ENCODE assay signal across 1 cellular context in the genomic region with DNA sequence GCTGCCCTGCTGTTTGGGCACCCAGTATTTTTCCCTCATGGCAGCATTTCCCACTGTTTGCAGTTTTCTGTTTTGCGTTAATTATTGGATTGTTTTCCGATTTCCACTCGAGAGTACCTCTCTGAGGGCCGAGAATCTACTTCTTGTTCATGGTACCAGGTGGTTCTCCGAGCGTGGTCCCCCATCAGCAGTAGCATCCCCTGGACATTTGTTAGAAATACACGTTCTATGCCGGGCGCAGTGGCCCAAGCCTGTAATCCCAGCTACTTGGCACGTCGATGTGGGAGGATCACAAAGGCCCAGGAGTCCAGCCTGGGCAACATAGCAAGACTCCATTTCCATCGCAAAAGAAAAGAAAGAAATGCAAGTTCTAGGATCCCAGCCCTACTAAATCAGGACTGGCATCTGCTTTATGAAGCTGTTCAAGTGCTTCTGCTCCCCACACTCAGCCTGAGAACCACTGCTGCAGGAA.
TF ChIP-seq lines count a peak whose summit lies in the region.

No MANE protein-coding gene starts in this region.

TF ChIP-seq in K562, 482 proteins besides CTCF, POLR2A, EP300 and RAD21 (continued from another document):
- TF ChIP-seq ZNF512 (tag; IDR thresholded peaks at IDR 0.05) (no peak), DDX20 (tag; IDR thresholded peaks at IDR 0.05; ENCODE audit: low read depth) (no peak), ZBTB40 (IDR thresholded peaks at IDR 0.05) (0 out of 2 replicates have a peak, but pooled peaks have one; percentile 20), ZBTB40 (CRISPR knock-in tag; IDR thresholded peaks at IDR 0.05) (no peak), ZNF121 (CRISPR knock-in tag; conservative IDR thresholded peaks at IDR 0.05) (peak; percentile 96), SNIP1 (IDR thresholded peaks at IDR 0.05; ENCODE audit: low read depth) (no peak), SMARCA5 (IDR thresholded peaks at IDR 0.05) (no peak), FOXK1 (CRISPR knock-in tag; IDR thresholded peaks at IDR 0.05; ENCODE audit: borderline replicate concordance) (0 out of 2 replicates have a peak, but pooled peaks have one; percentile 63)
- TF ChIP-seq, protein P1, sequence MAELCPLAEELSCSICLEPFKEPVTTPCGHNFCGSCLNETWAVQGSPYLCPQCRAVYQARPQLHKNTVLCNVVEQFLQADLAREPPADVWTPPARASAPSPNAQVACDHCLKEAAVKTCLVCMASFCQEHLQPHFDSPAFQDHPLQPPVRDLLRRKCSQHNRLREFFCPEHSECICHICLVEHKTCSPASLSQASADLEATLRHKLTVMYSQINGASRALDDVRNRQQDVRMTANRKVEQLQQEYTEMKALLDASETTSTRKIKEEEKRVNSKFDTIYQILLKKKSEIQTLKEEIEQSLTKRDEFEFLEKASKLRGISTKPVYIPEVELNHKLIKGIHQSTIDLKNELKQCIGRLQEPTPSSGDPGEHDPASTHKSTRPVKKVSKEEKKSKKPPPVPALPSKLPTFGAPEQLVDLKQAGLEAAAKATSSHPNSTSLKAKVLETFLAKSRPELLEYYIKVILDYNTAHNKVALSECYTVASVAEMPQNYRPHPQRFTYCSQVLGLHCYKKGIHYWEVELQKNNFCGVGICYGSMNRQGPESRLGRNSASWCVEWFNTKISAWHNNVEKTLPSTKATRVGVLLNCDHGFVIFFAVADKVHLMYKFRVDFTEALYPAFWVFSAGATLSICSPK (IDR thresholded peaks at IDR 0.05; ENCODE audit: borderline replicate concordance): peak; percentile 50; the same call in 1 of the 2 replicates
- TF ChIP-seq, protein P2, sequence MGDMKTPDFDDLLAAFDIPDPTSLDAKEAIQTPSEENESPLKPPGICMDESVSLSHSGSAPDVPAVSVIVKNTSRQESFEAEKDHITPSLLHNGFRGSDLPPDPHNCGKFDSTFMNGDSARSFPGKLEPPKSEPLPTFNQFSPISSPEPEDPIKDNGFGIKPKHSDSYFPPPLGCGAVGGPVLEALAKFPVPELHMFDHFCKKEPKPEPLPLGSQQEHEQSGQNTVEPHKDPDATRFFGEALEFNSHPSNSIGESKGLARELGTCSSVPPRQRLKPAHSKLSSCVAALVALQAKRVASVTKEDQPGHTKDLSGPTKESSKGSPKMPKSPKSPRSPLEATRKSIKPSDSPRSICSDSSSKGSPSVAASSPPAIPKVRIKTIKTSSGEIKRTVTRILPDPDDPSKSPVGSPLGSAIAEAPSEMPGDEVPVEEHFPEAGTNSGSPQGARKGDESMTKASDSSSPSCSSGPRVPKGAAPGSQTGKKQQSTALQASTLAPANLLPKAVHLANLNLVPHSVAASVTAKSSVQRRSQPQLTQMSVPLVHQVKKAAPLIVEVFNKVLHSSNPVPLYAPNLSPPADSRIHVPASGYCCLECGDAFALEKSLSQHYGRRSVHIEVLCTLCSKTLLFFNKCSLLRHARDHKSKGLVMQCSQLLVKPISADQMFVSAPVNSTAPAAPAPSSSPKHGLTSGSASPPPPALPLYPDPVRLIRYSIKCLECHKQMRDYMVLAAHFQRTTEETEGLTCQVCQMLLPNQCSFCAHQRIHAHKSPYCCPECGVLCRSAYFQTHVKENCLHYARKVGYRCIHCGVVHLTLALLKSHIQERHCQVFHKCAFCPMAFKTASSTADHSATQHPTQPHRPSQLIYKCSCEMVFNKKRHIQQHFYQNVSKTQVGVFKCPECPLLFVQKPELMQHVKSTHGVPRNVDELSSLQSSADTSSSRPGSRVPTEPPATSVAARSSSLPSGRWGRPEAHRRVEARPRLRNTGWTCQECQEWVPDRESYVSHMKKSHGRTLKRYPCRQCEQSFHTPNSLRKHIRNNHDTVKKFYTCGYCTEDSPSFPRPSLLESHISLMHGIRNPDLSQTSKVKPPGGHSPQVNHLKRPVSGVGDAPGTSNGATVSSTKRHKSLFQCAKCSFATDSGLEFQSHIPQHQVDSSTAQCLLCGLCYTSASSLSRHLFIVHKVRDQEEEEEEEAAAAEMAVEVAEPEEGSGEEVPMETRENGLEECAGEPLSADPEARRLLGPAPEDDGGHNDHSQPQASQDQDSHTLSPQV (IDR thresholded peaks at IDR 0.05): no peak
